23 cellular contexts compared by ENCODE assay signal in genomic region chrX:11648705-11649519, GRCh38. TPM values are rescaled to one million over a fixed set of nuclear protein-coding genes. Genes with fewer than 3 reads are reported as not detected.
"Had no signal": no experiment of that assay in that cellular context is flagged by ENCODE, and none has a peak within 500 bp of the region (broad histone marks: within the 10 kb centered on the region; RNA-seq: fewer than 3 reads in every experiment).

No MANE protein-coding gene starts in this region.

- H3K36me3 ChIP-seq: esophagus muscularis mucosa, lower lobe of right lung, neutrophil, tibial artery, uterus had no signal

- H3K4me1 ChIP-seq: esophagus muscularis mucosa, lower lobe of right lung, parathyroid adenoma, tibial artery, uterus had no signal

- H3K79me2 ChIP-seq: hepatocyte, parathyroid adenoma had no signal

- DNase-seq: activated CD4-positive, alpha-beta T cell treated with anti-CD3 and anti-CD28 coated beads, Interleukin-2, amount 10 ng/mL, durations not matched to agents 24 days and 14 days; activated CD4-positive, CD25-positive, alpha-beta regulatory T cell; activated CD8-positive, alpha-beta T cell treated with anti-CD3 and anti-CD28 coated beads, Interleukin-2, amount 10 ng/mL, durations not matched to agents 7 days and 5 days; activated naive CD4-positive, alpha-beta T cell treated with Interleukin-2 at 50 U/mL for 16 hours; activated T-cell treated with anti-CD3 and anti-CD28 coated beads, Interleukin-2, amount 50 U/mL, for 24 hours; aorta; cortex of kidney; lower lobe of right lung; natural killer cell; retina; stimulated activated CD4-positive, alpha-beta T cell treated with anti-CD3 and anti-CD28 coated beads, Interleukin-12 subunit alpha, Interleukin-12 subunit beta, amount 100 ng/mL, for 4 hours; stimulated activated CD4-positive, alpha-beta T cell treated with anti-CD3 and anti-CD28 coated beads, Interleukin-1b, Interleukin-23, amount 100 ng/mL, for 48 hours; stimulated activated CD8-positive, alpha-beta memory T cell treated with anti-CD3 and anti-CD28 coated beads, Interleukin-4, amount 100 ng/mL, for 48 hours; stimulated activated naive CD4-positive, alpha-beta T cell; substantia nigra; T-cell; tibial artery; uterus had no signal

- H3K36me3 Mint-ChIP-seq: natural killer cell, T-cell had no signal

- H3K4me2 ChIP-seq: hepatocyte had no signal

- H3K27ac ChIP-seq: esophagus muscularis mucosa, hepatocyte, lower lobe of right lung, neutrophil, parathyroid adenoma, tibial artery had no signal

- H2AFZ ChIP-seq: hepatocyte, parathyroid adenoma had no signal

- H3K9me3 Mint-ChIP-seq: activated CD4-positive, alpha-beta T cell treated with anti-CD3 and anti-CD28 coated beads, Interleukin-2, amount 10 ng/mL, durations not matched to agents 24 days and 14 days; activated T-cell treated with anti-CD3 and anti-CD28 coated beads, Interleukin-2, amount 50 U/mL, for 24 hours; activated T-helper 2 cell treated with anti-CD3 and anti-CD28 coated beads, Interferon-gamma antibody, Interleukin-2, Interleukin-4, amounts not matched to agents 10 μg/mL and 5 μg/mL and 100 μg/mL, durations not matched to agents 14 hours and 24 hours and 36 hours; natural killer cell; T-cell had no signal

- H3K27me3 ChIP-seq: esophagus muscularis mucosa, hepatocyte, neutrophil, tibial artery, uterus had no signal

- H3K9me3 ChIP-seq: esophagus muscularis mucosa, lower lobe of right lung, neutrophil, tibial artery, uterus had no signal

- H3K4me3 Mint-ChIP-seq: activated CD4-positive, alpha-beta T cell treated with anti-CD3 and anti-CD28 coated beads, Interleukin-2, amount 10 ng/mL, durations not matched to agents 24 days and 14 days; activated CD8-positive, alpha-beta T cell treated with anti-CD3 and anti-CD28 coated beads, Interleukin-2, amount 10 ng/mL, durations not matched to agents 7 days and 5 days; activated T-cell treated with anti-CD3 and anti-CD28 coated beads, Interleukin-2, amount 50 U/mL, for 24 hours; natural killer cell; T-cell had no signal

- H3K27ac Mint-ChIP-seq: activated CD4-positive, alpha-beta T cell treated with anti-CD3 and anti-CD28 coated beads, Interleukin-2, amount 10 ng/mL, durations not matched to agents 24 days and 14 days; activated CD8-positive, alpha-beta T cell treated with anti-CD3 and anti-CD28 coated beads, Interleukin-2, amount 10 ng/mL, durations not matched to agents 7 days and 5 days; activated T-cell treated with anti-CD3 and anti-CD28 coated beads, Interleukin-2, amount 50 U/mL, for 24 hours; activated T-helper 2 cell treated with anti-CD3 and anti-CD28 coated beads, Interferon-gamma antibody, Interleukin-2, Interleukin-4, amounts not matched to agents 10 μg/mL and 5 μg/mL and 100 μg/mL, durations not matched to agents 14 hours and 24 hours and 36 hours; natural killer cell; T-cell had no signal

- ATAC-seq: activated CD8-positive, alpha-beta T cell treated with anti-CD3 and anti-CD28 coated beads, Interleukin-2, amount 10 ng/mL, durations not matched to agents 7 days and 5 days; lower lobe of right lung; natural killer cell; T-cell had no signal

- H3K4me3 ChIP-seq: esophagus muscularis mucosa, hepatocyte, lower lobe of right lung, tibial artery, uterus had no signal

- H3K9ac ChIP-seq: parathyroid adenoma had no signal

- H3K4me1 Mint-ChIP-seq: activated CD4-positive, alpha-beta T cell treated with anti-CD3 and anti-CD28 coated beads, Interleukin-2, amount 10 ng/mL, durations not matched to agents 24 days and 14 days; natural killer cell; T-cell had no signal

RNA-seq across cellular contexts. Expression of gene ARHGAP6, which starts 16.8 kb away (rescaled TPM):
- total RNA-seq: activated CD4-positive, alpha-beta T cell treated with anti-CD3 and anti-CD28 coated beads, Interleukin-2, amount 10 ng/mL, durations not matched to agents 24 days and 14 days; activated CD8-positive, alpha-beta T cell treated with anti-CD3 and anti-CD28 coated beads, Interleukin-2, amount 10 ng/mL, durations not matched to agents 7 days and 5 days; activated T-helper 2 cell treated with anti-CD3 and anti-CD28 coated beads, Interferon-gamma antibody, Interleukin-2, Interleukin-4, amounts not matched to agents 10 μg/mL and 5 μg/mL and 100 μg/mL, durations not matched to agents 14 hours and 24 hours and 36 hours had no signal
